30 cellular contexts compared by ENCODE assay signal in genomic region chr14:89254201-89254919, GRCh38.
DNase-seq lines count a peak whose midpoint lies in the region; ATAC-seq, FAIRE-seq and TF ChIP-seq lines count a peak whose summit lies in the region.
"Had no signal": no experiment of that assay in that cellular context is flagged by ENCODE, and none has a peak within 500 bp of the region (broad histone marks: within the 10 kb centered on the region; RNA-seq: fewer than 3 reads in every experiment).

No MANE protein-coding gene starts in this region.

- BruUV-seq in PC-9 (replicated peaks; lab: Mats Ljungman, UMichigan) = no TSS peak

- 0 out of 2 replicates have a peak overlapping the region, but pooled peaks have one; percentile 1 for H3K4me2 ChIP-seq in GM23338
- H3K4me2 ChIP-seq in PC-9 = no peak overlapping the region

- no peaks in the 10 kb centered on the region for H3K9me3 Mint-ChIP-seq in GM23338
- H3K9me3 Mint-ChIP-seq in activated T-helper 17 cell treated with anti-CD3 and anti-CD28 coated beads, Interleukin-2, amount 50 U/mL, for 72 hours = no peaks in the 10 kb centered on the region
- H3K9me3 Mint-ChIP-seq in naive B cell = peaks cover 0 to 8% (median 2%) of the 10 kb centered on the region in 7 donors
- H3K9me3 Mint-ChIP-seq: CD8-positive, alpha-beta memory T cell had no signal

- no peak for FAIRE-seq in RCC 7860 (lab: Jason Lieb, UNC)
- FAIRE-seq: colon, H1, K562, TTC549 had no signal

- peaks cover 100% of the 10 kb centered on the region for H3K79me2 ChIP-seq in GM23338 (replicated peaks; ENCODE audit: insufficient read depth)
- H3K79me2 ChIP-seq in PC-9 (ENCODE audit: low read depth) = no peaks in the 10 kb centered on the region

- intact Hi-C loops in PC-9 (cut with micrococcal nuclease; ENCODE audit: unreplicated experiment) = no loop called here

- H3K27me3 Mint-ChIP-seq in GM23338 (ENCODE audit: insufficient read depth, low read depth, poor library complexity) (peaks cover 16% of the 10 kb centered on the region), naive B cell (no peaks in the 10 kb centered on the region)
- H3K27me3 Mint-ChIP-seq in activated T-helper 17 cell treated with anti-CD3 and anti-CD28 coated beads, Interleukin-2, amount 50 U/mL, for 72 hours = no peaks in the 10 kb centered on the region
- H3K27me3 Mint-ChIP-seq: CD8-positive, alpha-beta memory T cell had no signal

- H3K36me3 Mint-ChIP-seq in GM23338 (ENCODE audit: low read depth) = peaks cover 58% of the 10 kb centered on the region
- peaks cover 37% of the 10 kb centered on the region for H3K36me3 Mint-ChIP-seq in activated T-helper 17 cell treated with anti-CD3 and anti-CD28 coated beads, Interleukin-2, amount 50 U/mL, for 72 hours (ENCODE audit: low read depth)
- peaks cover 8 to 16% of the 10 kb centered on the region in 2 donors for H3K36me3 Mint-ChIP-seq in naive B cell

- H4K20me1 ChIP-seq in GM23338 (replicated peaks; ENCODE audit: insufficient read depth) (peaks cover 36% of the 10 kb centered on the region), PC-9 (ENCODE audit: insufficient read depth) (no peaks in the 10 kb centered on the region)

- H2AFZ ChIP-seq in GM23338 (no peak overlapping the region), PC-9 (no peak overlapping the region)

- H3F3A ChIP-seq in GM23338 (replicated peaks; ENCODE audit: low read depth) (0 out of 2 replicates have a peak, but pooled peaks cover 4% of the 10 kb centered on the region), PC-9 (ENCODE audit: insufficient read depth, low read depth) (no peaks in the 10 kb centered on the region)

- H3K4me3 ChIP-seq in GM23338 = no peak overlapping the region
- H3K4me3 ChIP-seq in PC-9 = no peak overlapping the region
- H3K4me3 ChIP-seq: adrenal gland, esophagus squamous epithelium, gastroesophageal sphincter, K562, MG63, sigmoid colon, tibial nerve had no signal

- POLR2A ChIA-PET in PC-9 (lab: Charles Lee; ENCODE audit: unreplicated experiment) = no interaction called here

- CTCF ChIA-PET in PC-9 (lab: Charles Lee) = no interaction called here

- no peak overlapping the region for H3K4me3 Mint-ChIP-seq in GM23338
- no peak overlapping the region for H3K4me3 Mint-ChIP-seq in activated T-helper 17 cell treated with anti-CD3 and anti-CD28 coated beads, Interleukin-2, amount 50 U/mL, for 72 hours
- no peak overlapping the region for H3K4me3 Mint-ChIP-seq in naive B cell
- H3K4me3 Mint-ChIP-seq: CD8-positive, alpha-beta memory T cell had no signal

- H3K4me1 Mint-ChIP-seq in GM23338 = peaks cover 47% of the 10 kb centered on the region
- H3K4me1 Mint-ChIP-seq in activated T-helper 17 cell treated with anti-CD3 and anti-CD28 coated beads, Interleukin-2, amount 50 U/mL, for 72 hours = peaks cover 11% of the 10 kb centered on the region
- H3K4me1 Mint-ChIP-seq in naive B cell = peaks cover 41 to 60% (median 55%) of the 10 kb centered on the region in 3 donors

- H3K9me3 ChIP-seq in PC-9 (ENCODE audit: insufficient read depth, low read depth) = no peaks in the 10 kb centered on the region
- H3K9me3 ChIP-seq: adrenal gland, esophagus squamous epithelium, gastroesophageal sphincter, MG63, sigmoid colon, tibial nerve had no signal

- H3K27ac Mint-ChIP-seq in GM23338 (peak overlapping the region; percentile 58), naive B cell (peak overlapping the region in 4 of 6 donors; percentile 37 to 79 (median 71))
- peak overlapping the region; percentile 40 for H3K27ac Mint-ChIP-seq in activated T-helper 17 cell treated with anti-CD3 and anti-CD28 coated beads, Interleukin-2, amount 50 U/mL, for 72 hours
- H3K27ac Mint-ChIP-seq: CD8-positive, alpha-beta memory T cell had no signal

- peak overlapping the region; percentile 32; the same call in 1 of the 2 replicates for H3K27ac ChIP-seq in GM23338 (ENCODE audit: low read depth)
- no peak overlapping the region for H3K27ac ChIP-seq in PC-9
- H3K27ac ChIP-seq: 22Rv1, adrenal gland, brain microvascular endothelial cell, esophagus squamous epithelium, gastroesophageal sphincter, sigmoid colon, tibial nerve had no signal

- no peak for ATAC-seq in GM23338
- ATAC-seq in activated T-helper 17 cell treated with anti-CD3 and anti-CD28 coated beads, Interleukin-2, amount 50 U/mL, for 72 hours (replicated peaks) = no peak
- ATAC-seq in naive B cell (ENCODE audit: low read depth in 2 of 2) = no peak
- ATAC-seq: gastroesophageal sphincter, K562 had no signal

- H3K9me2 ChIP-seq in GM23338 (ENCODE audit: insufficient read depth) (peaks cover 10% of the 10 kb centered on the region; the same call in 1 of the 2 replicates), PC-9 (ENCODE audit: insufficient read depth) (no peaks in the 10 kb centered on the region)

- H3K4me1 ChIP-seq in GM23338 (ENCODE audit: insufficient read depth) = peaks cover 19% of the 10 kb centered on the region
- H3K4me1 ChIP-seq in PC-9 (replicated peaks; ENCODE audit: insufficient read depth) = no peaks in the 10 kb centered on the region

- TF ChIP-seq CTCF in GM23338 (conservative IDR thresholded peaks at IDR 0.05; ENCODE audit: low read depth in 2 of 2) (no peak), PC-9 (conservative IDR thresholded peaks at IDR 0.05) (no peak)

- DNase-seq in DMS 273 (lab: John Stamatoyannopoulos, UW; ENCODE audit: unreplicated experiment) (peak; percentile 9), DMS 273 treated with DMSO at 0.1 percent for 48 hours (lab: John Stamatoyannopoulos, UW) (no peak), GM23338 (ENCODE audit: low spot score) (no peak), naive B cell (no peak), dermis blood vessel endothelial cell (no peak), RCC 7860 (ENCODE audit: low spot score) (no peak), PC-9 (no peak)
- DNase-seq: activated gamma-delta T cell; brain microvascular endothelial cell; CD8-positive, alpha-beta memory T cell; esophagus squamous epithelium; GF-D8; islet precursor cell; MG63; NCI-H2227 treated with DMSO at 0.1 percent for 48 hours; NCI-H748 treated with DMSO at 0.1 percent for 48 hours; OCI-M1; posterior cingulate gyrus; SIG-M5; sigmoid colon; T-helper 1 cell had no signal

- H3K36me3 ChIP-seq in GM23338 (ENCODE audit: insufficient read depth) (no peaks in the 10 kb centered on the region), PC-9 (ENCODE audit: low read depth) (no peaks in the 10 kb centered on the region)
- H3K36me3 ChIP-seq: adrenal gland, brain microvascular endothelial cell, MG63, sigmoid colon had no signal

- H3K27me3 ChIP-seq in GM23338 (ENCODE audit: insufficient read depth) = no peaks in the 10 kb centered on the region
- H3K27me3 ChIP-seq in PC-9 (ENCODE audit: insufficient read depth, low read depth) = peaks cover 19% of the 10 kb centered on the region; the same call in 1 of the 2 replicates
- H3K27me3 ChIP-seq: adrenal gland, brain microvascular endothelial cell, esophagus squamous epithelium, gastroesophageal sphincter, MG63, sigmoid colon, tibial nerve had no signal

TF ChIP-seq in GM23338, 12 proteins besides CTCF, POLR2A, EP300 and RAD21:
- TF ChIP-seq POLR2AphosphoS5 (IDR thresholded peaks at IDR 0.05; ENCODE audit: low read depth) (0 out of 2 replicates have a peak, but pooled peaks have one; percentile 5), STAT1 (IDR thresholded peaks at IDR 0.05; ENCODE audit: unreplicated experiment) (no peak), ZNF331 (CRISPR knock-in tag; IDR thresholded peaks at IDR 0.05; ENCODE audit: low read depth) (no peak), REST (IDR thresholded peaks at IDR 0.05; ENCODE audit: unreplicated experiment) (no peak), ZNF114 (CRISPR knock-in tag; IDR thresholded peaks at IDR 0.05) (no peak), ETS1 (IDR thresholded peaks at IDR 0.05) (no peak)
TF ChIP-seq in GM23338: peak in this region for 1.
